ENCODE assay signal across 11 cellular contexts in the genomic region with DNA sequence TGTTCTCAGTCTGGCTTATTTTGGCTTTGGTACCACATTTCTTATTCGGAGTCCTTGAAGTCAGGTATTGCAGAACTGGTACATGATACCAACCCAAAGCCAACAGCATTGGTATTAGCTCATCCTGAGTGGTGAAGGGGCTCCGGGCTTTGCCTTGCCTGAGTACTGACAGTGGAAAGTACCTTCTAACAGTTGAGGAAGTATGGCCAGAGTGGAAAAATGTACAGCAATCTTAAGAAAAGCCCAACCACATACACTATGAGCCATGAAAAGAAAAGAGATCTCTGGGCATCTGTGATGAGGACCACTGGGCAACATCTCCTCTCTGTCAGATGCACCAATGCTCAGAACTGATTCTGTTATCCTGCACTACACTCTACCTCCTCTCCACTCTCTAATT. TPM values are rescaled to one million over a fixed set of nuclear protein-coding genes. Genes with fewer than 3 reads are reported as not detected.
DNase-seq lines count a peak whose midpoint lies in the region; ATAC-seq and TF ChIP-seq lines count a peak whose summit lies in the region.
"Had no signal": no experiment of that assay in that cellular context is flagged by ENCODE, and none has a peak within 500 bp of the region (broad histone marks: within the 10 kb centered on the region; RNA-seq: fewer than 3 reads in every experiment).

No MANE protein-coding gene starts in this region.

- H3K27ac Mint-ChIP-seq in naive B cell: peak overlapping the region in 5 of 6 donors; percentile 80 to 96 (median 88)
- H3K27ac Mint-ChIP-seq: brain had no signal

- peak overlapping the region; percentile 89 for H3K4me2 ChIP-seq in OCI-LY7 (ENCODE audit: low read length)

- peaks cover 78 to 99% (median 96%) of the 10 kb centered on the region in 3 donors for H3K4me1 Mint-ChIP-seq in naive B cell

- H3K4me3 Mint-ChIP-seq in naive B cell: peak overlapping the region; percentile 76 to 99 (median 80)
- H3K4me3 Mint-ChIP-seq: brain had no signal

- peaks cover 90% of the 10 kb centered on the region for H4K20me1 ChIP-seq in OCI-LY7 (ENCODE audit: insufficient read depth, low read length)

- intact Hi-C loops in OCI-LY7 (cut with micrococcal nuclease; ENCODE audit: unreplicated experiment): no loop called here

- no peaks in the 10 kb centered on the region for H3K9me3 Mint-ChIP-seq in naive B cell

- no peaks in the 10 kb centered on the region for H3K9me3 ChIP-seq in OCI-LY7 (ENCODE audit: low read length)

- peaks cover 100% of the 10 kb centered on the region for H3K79me2 ChIP-seq in OCI-LY7 (ENCODE audit: insufficient read depth, low read depth, low read length)

- peaks cover 100% of the 10 kb centered on the region for H3K4me1 ChIP-seq in OCI-LY7 (ENCODE audit: insufficient read depth, low read length, poor library complexity, severe bottlenecking)

- TF ChIP-seq CTCF in OCI-LY7 (conservative IDR thresholded peaks at IDR 0.05; ENCODE audit: low read length): no peak

- CTCF ChIA-PET in OCI-LY7 (lab: Charles Lee; ENCODE audit: unreplicated experiment): interaction anchor here (0.6 to 1.2 kb wide), 2 partner anchors 18 to 48 kb away, joined by 3 read pairs; no protein-coding TSS in a partner anchor

- DNase-seq in OCI-LY7 (ENCODE audit: low spot score): peak; percentile 47
- DNase-seq in naive B cell: peak; percentile 53
- DNase-seq in KG1 (lab: John Stamatoyannopoulos, UW): no peak
- DNase-seq in NCI-H1105 treated with DMSO at 0.1 percent for 48 hours (lab: John Stamatoyannopoulos, UW): no peak
- DNase-seq in DMS153 (lab: John Stamatoyannopoulos, UW): no peak
- DNase-seq in inferior parietal cortex (ENCODE audit: extremely low spot score): no peak
- DNase-seq: NCI-H1694 treated with DMSO at 0.1 percent for 48 hours had no signal

- H3K36me3 Mint-ChIP-seq in naive B cell: peaks cover 18 to 25% of the 10 kb centered on the region in 2 donors
- H3K36me3 Mint-ChIP-seq: brain had no signal

- H2AFZ ChIP-seq in OCI-LY7 (ENCODE audit: low read length): no peak overlapping the region

- ATAC-seq in GM18502 (IDR thresholded peaks at IDR 0.05; ENCODE audit: poor library complexity, unreplicated experiment) (peak; percentile 45), HG02623 (IDR thresholded peaks at IDR 0.05; ENCODE audit: unreplicated experiment) (peak; percentile 31), naive B cell (ENCODE audit: low read depth in 2 of 2) (peak; percentile 60 to 61)

- H3K36me3 ChIP-seq in OCI-LY7 (ENCODE audit: insufficient read depth, low read length): peaks cover 96% of the 10 kb centered on the region

- H3K27me3 Mint-ChIP-seq in naive B cell: no peaks in the 10 kb centered on the region

- H3K27ac ChIP-seq in OCI-LY7 (ENCODE audit: low read depth, low read length, poor library complexity, severe bottlenecking): peak overlapping the region; percentile 92

- no TSS peak for BruUV-seq in OCI-LY7 (replicated peaks; lab: Mats Ljungman, UMichigan)

- no peaks in the 10 kb centered on the region for H3K9me2 ChIP-seq in OCI-LY7 (ENCODE audit: insufficient read depth, low read length)

- POLR2A ChIA-PET in OCI-LY7 (lab: Charles Lee): interaction anchor here (0.7 to 4.5 kb wide), 2 partner anchors 8 to 13 kb away, joined by 3 to 37 read pairs; partner anchors contain the start of gene LCP1

- peak overlapping the region; percentile 92 for H3K4me3 ChIP-seq in OCI-LY7 (ENCODE audit: low read depth, low read length, poor library complexity, severe bottlenecking)

RNA-seq across cellular contexts. Expression of gene LCP1, which starts 8.3 kb away (rescaled TPM):
- 292 and 319 TPM in 2 replicates for total RNA-seq in OCI-LY7 (2014; rRNA removed; shearing (Covaris generic))
- total RNA-seq in OCI-LY7 (2022): 546 and 565 TPM in 2 replicates
- polyA plus RNA-seq in naive B cell (ENCODE audit: low read depth in 6 of 6): 1,000 to 10,000 TPM in 1 of 6 donors, 100 to 1,000 TPM in 5; 701 to 1,116 (median 814) TPM

RNA-seq across cellular contexts. Expression of gene LRRC63, which starts 38.1 kb away (rescaled TPM):
- not detected in 2 replicates for total RNA-seq in OCI-LY7 (2014; rRNA removed; shearing (Covaris generic))
- not detected in 2 replicates for total RNA-seq in OCI-LY7 (2022)
- not detected for polyA plus RNA-seq in naive B cell (ENCODE audit: low read depth in 6 of 6)
- total RNA-seq: fibroblast of villous mesenchyme had no signal

Comparison
In these comparisons a context has a peak if more than half of its experiments do, and no peak if none do; other contexts are left out.
1. DNase-seq: peak in OCI-LY7 (single experiment) and naive B cell (single experiment); none in KG1 (single experiment), NCI-H1105 treated with DMSO at 0.1 percent for 48 hours (single experiment), DMS153 (single experiment) and inferior parietal cortex (single experiment).
2. Peak in every context shown above with its lines, with median percentiles within 50 percentile points of each other: ATAC-seq.